In genomic region chr22:28601915-28602314, GRCh38 we compare ENCODE assay signal across 23 cellular contexts.
"Had no signal": no experiment of that assay in that cellular context is flagged by ENCODE, and none has a peak within 500 bp of the region (broad histone marks: within the 10 kb centered on the region; RNA-seq: fewer than 3 reads in every experiment).

No MANE protein-coding gene starts in this region.

- ATAC-seq: K562, Panc1, PC-3 had no signal

- H3K27me3 Mint-ChIP-seq: IgD-negative memory B cell had no signal

- H3K4me1 Mint-ChIP-seq: IgD-negative memory B cell had no signal

- H3K9me3 ChIP-seq: SK-N-SH had no signal

- H3K36me3 Mint-ChIP-seq: IgD-negative memory B cell had no signal

- H3K9me3 Mint-ChIP-seq: IgD-negative memory B cell had no signal

- H3K4me3 Mint-ChIP-seq: IgD-negative memory B cell had no signal

- H3K27ac ChIP-seq: KMS-11, RWPE1 had no signal

- DNase-seq: Kasumi-1; MV-4-11; NCI-H1048; NCI-H1105; NCI-H1417; NCI-H146; NCI-H1694 treated with DMSO at 0.1 percent for 48 hours; NCI-H1930; NCI-H2081; NCI-H2107; NCI-H524; NCI-H526 treated with DMSO at 0.1 percent for 48 hours; NCI-H748 treated with DMSO at 0.1 percent for 48 hours; NK-92 treated with Interleukin-12 subunit alpha and Interleukin-12 subunit beta, amount 100 ng/mL, for 24 hours; PC-3; SHP77; SK-N-SH; SW 1271 had no signal

- H3K27ac Mint-ChIP-seq: IgD-negative memory B cell had no signal

- H3K4me3 ChIP-seq: K562 had no signal
